ENCODE assay signal across 22 cellular contexts in genomic region chr20:37457928-37458327, GRCh38.
DNase-seq lines count a peak whose midpoint lies in the region; ATAC-seq and TF ChIP-seq lines count a peak whose summit lies in the region.
"Had no signal": no experiment of that assay in that cellular context is flagged by ENCODE, and none has a peak within 500 bp of the region (broad histone marks: within the 10 kb centered on the region; RNA-seq: fewer than 3 reads in every experiment).

No MANE protein-coding gene starts in this region.

- H3K9me3 Mint-ChIP-seq in natural killer cell: no peaks in the 10 kb centered on the region

- DNase-seq in NCI-H82 (lab: John Stamatoyannopoulos, UW): peak; percentile 22
- DNase-seq in NCI-H82 treated with DMSO at 0.1 percent for 48 hours (lab: John Stamatoyannopoulos, UW; ENCODE audit: unreplicated experiment): no peak
- DNase-seq in fibroblast of peridontal ligament (ENCODE audit: extremely low read depth): peak; percentile 8
- peak; percentile 16 for DNase-seq in midbrain (lab: John Stamatoyannopoulos, UW)
- DNase-seq in natural killer cell: no peak
- DNase-seq in AG20443 (ENCODE audit: low spot score): no peak
- no peak for DNase-seq in NCI-H2029 treated with DMSO at 0.1 percent for 48 hours (lab: John Stamatoyannopoulos, UW)
- DNase-seq: 8988T; CD4-positive, CD25-positive, alpha-beta regulatory T cell; CD8-positive, alpha-beta memory T cell; COR-L47; DMS 273 treated with DMSO at 0.1 percent for 48 hours; DMS53; DND-41; EL; GOT3; H7; HFFc6 had no signal

- intact Hi-C loops in natural killer cell (cut with micrococcal nuclease): no loop called here

- H3K36me3 Mint-ChIP-seq in natural killer cell: peaks cover 12% of the 10 kb centered on the region

- H3K27ac Mint-ChIP-seq in natural killer cell: no peak overlapping the region
- H3K27ac Mint-ChIP-seq: B cell; CD4-positive, CD25-positive, alpha-beta regulatory T cell; CD8-positive, alpha-beta memory T cell; HFFc6 had no signal

- peaks cover 0 to 4% of the 10 kb centered on the region in 2 donors for H3K4me1 Mint-ChIP-seq in natural killer cell
- H3K4me1 Mint-ChIP-seq: B cell; CD4-positive, CD25-positive, alpha-beta regulatory T cell; CD8-positive, alpha-beta memory T cell had no signal

- TF ChIP-seq CTCF in natural killer cell (IDR thresholded peaks at IDR 0.05): no peak

- H3K27me3 Mint-ChIP-seq in natural killer cell (ENCODE audit: low read depth in 2 of 2): peaks cover 15 to 22% of the 10 kb centered on the region in 2 donors

- ATAC-seq in natural killer cell: no peak
- ATAC-seq: GM12878, HCT116, HepG2 had no signal

- H3K4me3 Mint-ChIP-seq in natural killer cell: no peak overlapping the region
- H3K4me3 Mint-ChIP-seq: B cell; CD4-positive, CD25-positive, alpha-beta regulatory T cell; CD8-positive, alpha-beta memory T cell; HFFc6 had no signal

Comparison
In these comparisons a context has a peak if more than half of its experiments do, and no peak if none do; other contexts are left out.
1. DNase-seq: peak in NCI-H82 (single experiment), fibroblast of peridontal ligament (single experiment) and midbrain (single experiment); none in NCI-H82 treated with DMSO at 0.1 percent for 48 hours (single experiment), natural killer cell (single experiment), AG20443 (single experiment) and NCI-H2029 treated with DMSO at 0.1 percent for 48 hours (single experiment).